Comparison of ENCODE assay signal across 1 cellular context in genomic region chr21:44332383-44332782, GRCh38.
TF ChIP-seq lines count a peak whose summit lies in the region.

No MANE protein-coding gene starts in this region.

TF ChIP-seq in IMR-90, 13 proteins besides CTCF, POLR2A, EP300 and RAD21:
- TF ChIP-seq SMC3 (IDR thresholded peaks at IDR 0.05; ENCODE audit: low read depth, low read length) (no peak), MAFK (IDR thresholded peaks at IDR 0.05; ENCODE audit: low read depth, low read length) (no peak), RFX5 (IDR thresholded peaks at IDR 0.05; ENCODE audit: low read depth, low read length) (no peak), CHD1 (IDR thresholded peaks at IDR 0.05; ENCODE audit: low read depth, low read length) (no peak), NFE2L2 (IDR thresholded peaks at IDR 0.05; ENCODE audit: low read depth, low read length) (no peak), RCOR1 (IDR thresholded peaks at IDR 0.05; ENCODE audit: insufficient replicate concordance, low read length) (no peak), ELK1 (IDR thresholded peaks at IDR 0.05; ENCODE audit: borderline replicate concordance, low read depth, low read length) (no peak), MXI1 (IDR thresholded peaks at IDR 0.05; ENCODE audit: borderline replicate concordance, low read depth, low read length) (no peak), BHLHE40 (IDR thresholded peaks at IDR 0.05; ENCODE audit: low read depth, low read length) (no peak)
